ENCODE assay signal across 38 cellular contexts in genomic region chr5:175849153-175849552, GRCh38. TPM values are rescaled to one million over a fixed set of nuclear protein-coding genes. Genes with fewer than 3 reads are reported as not detected.
"Had no signal": no experiment of that assay in that cellular context is flagged by ENCODE, and none has a peak within 500 bp of the region (broad histone marks: within the 10 kb centered on the region; RNA-seq: fewer than 3 reads in every experiment).

No MANE protein-coding gene starts in this region.

- H3K9me3 ChIP-seq: adrenal gland, ascending aorta, breast epithelium, colonic mucosa, esophagus squamous epithelium, gastroesophageal sphincter had no signal

- H3K27me3 ChIP-seq: adrenal gland, ascending aorta, cardiac muscle cell, colonic mucosa had no signal

- FAIRE-seq: endometrium, endothelial cell of umbilical vein had no signal

- H3K4me1 ChIP-seq: adrenal gland, ascending aorta, breast epithelium, colonic mucosa, esophagus squamous epithelium, gastroesophageal sphincter had no signal

- DNase-seq: activated CD4-positive, alpha-beta memory T cell treated with anti-CD3 and anti-CD28 coated beads for 36 hours; activated CD4-positive, alpha-beta T cell treated with anti-CD3 and anti-CD28 coated beads for 36 hours; activated CD4-positive, alpha-beta T cell treated with anti-CD3 and anti-CD28 coated beads, Interleukin-2, amount 10 ng/mL, durations not matched to agents 24 days and 14 days; activated CD4-positive, CD25-positive, alpha-beta regulatory T cell; activated CD4-positive, CD25-positive, alpha-beta regulatory T cell treated with anti-CD3 and anti-CD28 coated beads, Interleukin-2, amount 50 U/mL, for 72 hours; activated CD8-positive, alpha-beta memory T cell treated with anti-CD3 and anti-CD28 coated beads, Interleukin-2, amount 10 ng/mL, durations not matched to agents 7 days and 5 days; activated CD8-positive, alpha-beta memory T cell treated with anti-CD3 and anti-CD28 coated beads, Interleukin-2, amount 50 U/mL, for 4 hours; activated CD8-positive, alpha-beta T cell treated with anti-CD3 and anti-CD28 coated beads, Interleukin-2, amount 10 ng/mL, durations not matched to agents 7 days and 5 days; activated effector memory CD4-positive, alpha-beta T cell treated with anti-CD3 and anti-CD28 coated beads, Interleukin-2, amount 50 U/mL, for 16 hours; activated naive CD4-positive, alpha-beta T cell treated with anti-CD3 and anti-CD28 coated beads for 36 hours; activated naive CD8-positive, alpha-beta T cell treated with anti-CD3 and anti-CD28 coated beads for 36 hours; activated naive CD8-positive, alpha-beta T cell treated with anti-CD3 and anti-CD28 coated beads, Interleukin-2, amount 50 U/mL, for 24 hours; activated T-cell treated with anti-CD3 and anti-CD28 coated beads, Interleukin-2, amount 50 U/mL, for 1 hour; activated T-cell treated with anti-CD3 and anti-CD28 coated beads, Interleukin-2, amount 50 U/mL, for 48 hours; adrenal gland; central memory CD4-positive, alpha-beta T cell; cerebellar nuclear complex; colonic mucosa; effector CD8-positive, alpha-beta T cell; esophagus squamous epithelium; foreskin melanocyte; head of caudate nucleus; T-helper 2 cell had no signal

- H3K36me3 ChIP-seq: adrenal gland, ascending aorta, breast epithelium, cardiac muscle cell, colonic mucosa, esophagus squamous epithelium, gastroesophageal sphincter had no signal

- ATAC-seq: activated CD4-positive, alpha-beta T cell treated with anti-CD3 and anti-CD28 coated beads for 36 hours; activated CD8-positive, alpha-beta memory T cell treated with anti-CD3 and anti-CD28 coated beads, Interleukin-2, amount 10 ng/mL, durations not matched to agents 7 days and 5 days; activated CD8-positive, alpha-beta T cell treated with anti-CD3 and anti-CD28 coated beads, Interleukin-2, amount 10 ng/mL, durations not matched to agents 7 days and 5 days; activated naive CD8-positive, alpha-beta T cell treated with anti-CD3 and anti-CD28 coated beads, Interleukin-2, amount 50 U/mL, for 24 hours; gastroesophageal sphincter had no signal

- H3K27ac ChIP-seq: adrenal gland, ascending aorta, breast epithelium, cardiac muscle cell, colonic mucosa, epithelial cell of prostate, esophagus squamous epithelium, gastroesophageal sphincter had no signal

- H3K4me3 ChIP-seq: adrenal gland, ascending aorta, breast epithelium, cardiac muscle cell, colonic mucosa, esophagus squamous epithelium, gastroesophageal sphincter had no signal

RNA-seq across cellular contexts. Expression of gene CPLX2, which starts 22.2 kb away (rescaled TPM):
- total RNA-seq: activated CD4-positive, alpha-beta memory T cell treated with anti-CD3 and anti-CD28 coated beads for 36 hours; activated CD4-positive, alpha-beta T cell treated with anti-CD3 and anti-CD28 coated beads for 36 hours; activated CD4-positive, alpha-beta T cell treated with anti-CD3 and anti-CD28 coated beads, Interleukin-2, amount 10 ng/mL, durations not matched to agents 24 days and 14 days; activated CD8-positive, alpha-beta memory T cell treated with anti-CD3 and anti-CD28 coated beads for 36 hours; activated CD8-positive, alpha-beta memory T cell treated with anti-CD3 and anti-CD28 coated beads, Interleukin-2, amount 10 ng/mL, durations not matched to agents 7 days and 5 days; activated CD8-positive, alpha-beta T cell treated with anti-CD3 and anti-CD28 coated beads, Interleukin-2, amount 10 ng/mL, durations not matched to agents 7 days and 5 days; activated naive CD4-positive, alpha-beta T cell treated with anti-CD3 and anti-CD28 coated beads for 36 hours; activated naive CD8-positive, alpha-beta T cell treated with anti-CD3 and anti-CD28 coated beads for 36 hours; activated T-helper 1 cell treated with anti-CD3 and anti-CD28 coated beads, Interleukin-12 subunit alpha, Interleukin-12 subunit beta, Interleukin-2, Interleukin-4 antibody, amounts not matched to agents 30 ng/mL and 10 ng/mL and 1 ng/mL, durations not matched to agents 14 hours and 24 hours and 36 hours; activated T-helper 2 cell treated with anti-CD3 and anti-CD28 coated beads, Interferon-gamma antibody, Interleukin-2, Interleukin-4, amounts not matched to agents 10 μg/mL and 5 μg/mL and 100 μg/mL, durations not matched to agents 14 hours and 24 hours and 36 hours; ascending aorta; breast epithelium; cardiac muscle cell; dermis microvascular lymphatic vessel endothelial cell; endothelial cell of umbilical vein; fibroblast of lung; fibroblast of villous mesenchyme; glomerular endothelial cell; T-helper 1 cell treated with Interleukin-12 subunit alpha and Interleukin-12 subunit beta and Interleukin-4 antibody, amounts not matched to agents 30 ng/mL and 1 ng/mL, for 36 hours had no signal
